In the genomic region with DNA sequence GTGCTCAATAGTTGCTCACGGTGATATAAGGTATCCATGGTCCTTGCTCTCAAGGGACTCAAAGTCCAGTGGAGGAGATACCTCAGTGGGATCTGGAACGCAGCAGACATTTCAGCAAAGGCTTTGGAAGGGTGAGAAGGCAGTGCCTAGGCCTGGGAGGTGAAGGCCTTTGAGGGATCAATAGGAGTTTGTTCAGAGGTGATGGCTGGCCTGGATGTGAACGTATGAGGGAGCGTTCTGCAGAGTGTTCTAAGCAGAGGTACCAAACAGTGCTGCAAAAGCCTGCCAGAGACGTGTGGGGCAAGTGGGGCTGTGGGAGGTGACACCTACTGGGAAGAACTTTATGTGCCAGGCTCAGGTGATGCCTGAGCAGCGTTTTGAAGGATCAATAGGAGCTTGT, we compare ENCODE assay signal across 32 cellular contexts. TPM values are rescaled to one million over a fixed set of nuclear protein-coding genes. Genes with fewer than 3 reads are reported as not detected.
"Had no signal": no experiment of that assay in that cellular context is flagged by ENCODE, and none has a peak within 500 bp of the region (broad histone marks: within the 10 kb centered on the region; RNA-seq: fewer than 3 reads in every experiment).

No MANE protein-coding gene starts in this region.

- H3K79me2 ChIP-seq: parathyroid adenoma had no signal

- H3K27ac Mint-ChIP-seq: dendritic cell treated with granulocyte-macrophage colony-stimulating factor and Interleukin-4, amounts not matched to agents 40 ng/mL and 50 ng/mL, for 4 days; natural killer cell; progenitor cell of endocrine pancreas; stimulated activated naive CD8-positive, alpha-beta T cell treated with anti-CD3 and anti-CD28 coated beads, Interleukin-15, amount 100 ng/mL, for 72 hours had no signal

- H3K27ac ChIP-seq: colonic mucosa, foreskin keratinocyte, gastroesophageal sphincter, heart right ventricle, left ventricle myocardium inferior, lower lobe of right lung, parathyroid adenoma, right lobe of liver, thyroid gland, vagina had no signal

- H3K4me3 Mint-ChIP-seq: dendritic cell treated with granulocyte-macrophage colony-stimulating factor and Interleukin-4, amounts not matched to agents 40 ng/mL and 50 ng/mL, for 4 days; natural killer cell; stimulated activated naive CD8-positive, alpha-beta T cell treated with anti-CD3 and anti-CD28 coated beads, Interleukin-15, amount 100 ng/mL, for 72 hours had no signal

- H3K9me3 Mint-ChIP-seq: dendritic cell treated with granulocyte-macrophage colony-stimulating factor and Interleukin-4, amounts not matched to agents 40 ng/mL and 50 ng/mL, for 4 days; natural killer cell had no signal

- H3K27me3 ChIP-seq: colonic mucosa, esophagus muscularis mucosa, foreskin keratinocyte, gastroesophageal sphincter, heart right ventricle, right lobe of liver, thyroid gland, vagina had no signal

- H3K27me3 Mint-ChIP-seq: stimulated activated naive CD8-positive, alpha-beta T cell treated with anti-CD3 and anti-CD28 coated beads, Interleukin-15, amount 100 ng/mL, for 72 hours had no signal

- ATAC-seq: foreskin keratinocyte; gastroesophageal sphincter; heart right ventricle; left cardiac atrium; lower lobe of right lung; natural killer cell; right lobe of liver; stimulated activated naive CD8-positive, alpha-beta T cell treated with anti-CD3 and anti-CD28 coated beads, Interleukin-15, amount 100 ng/mL, for 72 hours had no signal

- FAIRE-seq: islet of Langerhans, small intestine had no signal

- H3K9ac ChIP-seq: parathyroid adenoma had no signal

- H3K36me3 Mint-ChIP-seq: natural killer cell had no signal

- H3K36me3 ChIP-seq: colonic mucosa, esophagus muscularis mucosa, gastroesophageal sphincter, heart right ventricle, left ventricle myocardium inferior, lower lobe of right lung, right lobe of liver, thyroid gland, vagina had no signal

- H3K4me3 ChIP-seq: colonic mucosa, esophagus muscularis mucosa, gastroesophageal sphincter, heart right ventricle, left ventricle myocardium inferior, lower lobe of right lung, right lobe of liver, thyroid gland, vagina had no signal

- H3K9me3 ChIP-seq: colonic mucosa, esophagus muscularis mucosa, gastroesophageal sphincter, heart right ventricle, left ventricle myocardium inferior, lower lobe of right lung, right lobe of liver, thyroid gland, vagina had no signal

- H2AFZ ChIP-seq: parathyroid adenoma had no signal

- H3K4me1 ChIP-seq: colonic mucosa had no signal

- DNase-seq: colonic mucosa; effector memory CD4-positive, alpha-beta T cell; foreskin keratinocyte; heart right ventricle; hippocampal formation; left cardiac atrium; left ventricle myocardium inferior; lower lobe of right lung; natural killer cell; right lobe of liver; small intestine; stimulated activated CD4-positive, alpha-beta T cell treated with anti-CD3 and anti-CD28 coated beads, Interleukin-15, amount 100 ng/mL, for 24 hours; stimulated activated CD4-positive, alpha-beta T cell treated with anti-CD3 and anti-CD28 coated beads, Interleukin-4, amount 100 ng/mL, for 1 hour; stimulated activated CD8-positive, alpha-beta memory T cell treated with anti-CD3 and anti-CD28 coated beads, Interleukin-4, amount 100 ng/mL, for 48 hours; stimulated activated naive CD4-positive, alpha-beta T cell; stimulated activated naive CD8-positive, alpha-beta T cell treated with anti-CD3 and anti-CD28 coated beads, Interleukin-15, amount 100 ng/mL, for 72 hours; thyroid gland; trophoblast cell had no signal

RNA-seq across cellular contexts. Expression of a gene that starts 7.4 kb away (rescaled TPM):
- total RNA-seq: endothelial cell of umbilical vein, epithelial cell of proximal tubule, fibroblast of lung, foreskin keratinocyte, kidney epithelial cell, mononuclear cell, natural killer cell, progenitor cell of endocrine pancreas, temporal lobe, vagina had no signal
- polyA plus RNA-seq: endothelial cell of umbilical vein, fibroblast of lung, foreskin keratinocyte had no signal

RNA-seq across cellular contexts. Expression of a gene that starts 23.7 kb away (rescaled TPM):
- polyA plus RNA-seq: neural cell had no signal
